Comparison of ENCODE assay signal across 2 cellular contexts in the genomic region with DNA sequence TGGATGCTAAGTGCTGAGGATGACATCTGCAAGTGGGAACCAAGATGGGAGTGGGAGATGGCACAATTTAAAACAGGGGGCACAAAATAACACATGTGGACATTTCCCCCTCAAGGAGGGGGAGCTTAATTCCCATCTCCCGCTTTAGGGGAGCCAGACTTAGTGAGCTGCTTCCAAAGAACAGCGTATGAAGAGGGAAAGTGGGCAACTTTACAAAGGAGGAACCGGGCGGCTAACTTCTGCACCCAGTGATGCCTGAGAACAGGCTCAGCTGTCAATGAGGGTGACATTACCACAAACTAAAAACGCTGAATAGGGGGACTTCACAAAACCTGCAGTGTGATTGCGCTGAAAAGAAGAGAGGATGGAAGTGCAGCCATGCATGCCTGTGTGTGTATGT.
TF ChIP-seq lines count a peak whose summit lies in the region.

No MANE protein-coding gene starts in this region.

TF ChIP-seq in IMR-90, 13 proteins besides CTCF, POLR2A, EP300 and RAD21 (continued from another document):
- TF ChIP-seq CHD1 (IDR thresholded peaks at IDR 0.05; ENCODE audit: low read depth, low read length) (no peak), MXI1 (IDR thresholded peaks at IDR 0.05; ENCODE audit: borderline replicate concordance, low read depth, low read length) (no peak), FOS (IDR thresholded peaks at IDR 0.05; ENCODE audit: low read depth, low read length) (no peak), CEBPB (IDR thresholded peaks at IDR 0.05; ENCODE audit: low read depth, low read length) (no peak), BHLHE40 (IDR thresholded peaks at IDR 0.05; ENCODE audit: low read depth, low read length) (no peak), MAZ (IDR thresholded peaks at IDR 0.05; ENCODE audit: borderline replicate concordance, low read depth, low read length) (no peak), RFX5 (IDR thresholded peaks at IDR 0.05; ENCODE audit: low read depth, low read length) (no peak)
- TF ChIP-seq, protein P1, sequence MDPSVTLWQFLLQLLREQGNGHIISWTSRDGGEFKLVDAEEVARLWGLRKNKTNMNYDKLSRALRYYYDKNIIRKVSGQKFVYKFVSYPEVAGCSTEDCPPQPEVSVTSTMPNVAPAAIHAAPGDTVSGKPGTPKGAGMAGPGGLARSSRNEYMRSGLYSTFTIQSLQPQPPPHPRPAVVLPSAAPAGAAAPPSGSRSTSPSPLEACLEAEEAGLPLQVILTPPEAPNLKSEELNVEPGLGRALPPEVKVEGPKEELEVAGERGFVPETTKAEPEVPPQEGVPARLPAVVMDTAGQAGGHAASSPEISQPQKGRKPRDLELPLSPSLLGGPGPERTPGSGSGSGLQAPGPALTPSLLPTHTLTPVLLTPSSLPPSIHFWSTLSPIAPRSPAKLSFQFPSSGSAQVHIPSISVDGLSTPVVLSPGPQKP (IDR thresholded peaks at IDR 0.05; ENCODE audit: borderline replicate concordance, low read depth, low read length) = no peak
- TF ChIP-seq, protein P2, sequence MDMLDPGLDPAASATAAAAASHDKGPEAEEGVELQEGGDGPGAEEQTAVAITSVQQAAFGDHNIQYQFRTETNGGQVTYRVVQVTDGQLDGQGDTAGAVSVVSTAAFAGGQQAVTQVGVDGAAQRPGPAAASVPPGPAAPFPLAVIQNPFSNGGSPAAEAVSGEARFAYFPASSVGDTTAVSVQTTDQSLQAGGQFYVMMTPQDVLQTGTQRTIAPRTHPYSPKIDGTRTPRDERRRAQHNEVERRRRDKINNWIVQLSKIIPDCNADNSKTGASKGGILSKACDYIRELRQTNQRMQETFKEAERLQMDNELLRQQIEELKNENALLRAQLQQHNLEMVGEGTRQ (IDR thresholded peaks at IDR 0.05; ENCODE audit: low read depth, low read length) = no peak

TF ChIP-seq in SK-N-SH treated with all-trans-retinoic acid at 6 μM for 48 hours, 23 proteins besides CTCF, POLR2A, EP300 and RAD21 (continued from another document):
- TF ChIP-seq, protein P3, sequence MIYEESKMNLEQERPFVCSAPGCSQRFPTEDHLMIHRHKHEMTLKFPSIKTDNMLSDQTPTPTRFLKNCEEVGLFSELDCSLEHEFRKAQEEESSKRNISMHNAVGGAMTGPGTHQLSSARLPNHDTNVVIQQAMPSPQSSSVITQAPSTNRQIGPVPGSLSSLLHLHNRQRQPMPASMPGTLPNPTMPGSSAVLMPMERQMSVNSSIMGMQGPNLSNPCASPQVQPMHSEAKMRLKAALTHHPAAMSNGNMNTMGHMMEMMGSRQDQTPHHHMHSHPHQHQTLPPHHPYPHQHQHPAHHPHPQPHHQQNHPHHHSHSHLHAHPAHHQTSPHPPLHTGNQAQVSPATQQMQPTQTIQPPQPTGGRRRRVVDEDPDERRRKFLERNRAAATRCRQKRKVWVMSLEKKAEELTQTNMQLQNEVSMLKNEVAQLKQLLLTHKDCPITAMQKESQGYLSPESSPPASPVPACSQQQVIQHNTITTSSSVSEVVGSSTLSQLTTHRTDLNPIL (CRISPR knock-in tag; IDR thresholded peaks at IDR 0.05; ENCODE audit: low read depth) = no peak
- no peak for TF ChIP-seq CSDC2 (CRISPR knock-in tag; IDR thresholded peaks at IDR 0.05)
- no peak for TF ChIP-seq BACH2 (CRISPR knock-in tag; IDR thresholded peaks at IDR 0.05; ENCODE audit: borderline replicate concordance)
- no peak for TF ChIP-seq CSRNP3 (CRISPR knock-in tag; IDR thresholded peaks at IDR 0.05)
- no peak for TF ChIP-seq ZNF70 (CRISPR knock-in tag; IDR thresholded peaks at IDR 0.05)
TF ChIP-seq in SK-N-SH treated with all-trans-retinoic acid at 6 μM for 48 hours: peak in this region for 0.
